21 cellular contexts compared by ENCODE assay signal in genomic region chr10:35206274-35206673, GRCh38.
"Had no signal": no experiment of that assay in that cellular context is flagged by ENCODE, and none has a peak within 500 bp of the region (broad histone marks: within the 10 kb centered on the region; RNA-seq: fewer than 3 reads in every experiment).

No MANE protein-coding gene starts in this region.

- H3K9me3 Mint-ChIP-seq: immature natural killer cell; memory B cell; natural killer cell; stimulated activated naive CD8-positive, alpha-beta T cell treated with anti-CD3 and anti-CD28 coated beads, Interleukin-15, amount 100 ng/mL, for 72 hours had no signal

- DNase-seq: dorsolateral prefrontal cortex; effector CD4-positive, alpha-beta T cell; hypothalamus; immature natural killer cell; islet precursor cell; kidney glomerular epithelial cell; left colon; natural killer cell; pancreas; stimulated activated CD4-positive, alpha-beta T cell treated with anti-CD3 and anti-CD28 coated beads, Interleukin-12 subunit alpha, Interleukin-12 subunit beta, amount 100 ng/mL, for 4 hours; stimulated activated CD4-positive, alpha-beta T cell treated with anti-CD3 and anti-CD28 coated beads, Interleukin-1b, Interleukin-23, amount 100 ng/mL, for 48 hours; stimulated activated CD4-positive, alpha-beta T cell treated with anti-CD3 and anti-CD28 coated beads, Interleukin-4, amount 100 ng/mL, for 1 hour; stimulated activated CD8-positive, alpha-beta memory T cell treated with anti-CD3 and anti-CD28 coated beads, Interleukin-4, amount 100 ng/mL, for 48 hours; stimulated activated naive CD4-positive, alpha-beta T cell; stimulated activated naive CD8-positive, alpha-beta T cell treated with anti-CD3 and anti-CD28 coated beads, Interleukin-15, amount 100 ng/mL, for 72 hours; transverse colon; upper lobe of right lung had no signal

- H3K4me3 Mint-ChIP-seq: memory B cell, natural killer cell had no signal

- H3K27me3 Mint-ChIP-seq: memory B cell; progenitor cell of endocrine pancreas; stimulated activated naive CD8-positive, alpha-beta T cell treated with anti-CD3 and anti-CD28 coated beads, Interleukin-15, amount 100 ng/mL, for 72 hours had no signal

- H3K36me3 Mint-ChIP-seq: natural killer cell had no signal

- H3K27ac Mint-ChIP-seq: memory B cell, natural killer cell, progenitor cell of endocrine pancreas had no signal

- FAIRE-seq: frontal cortex, pancreas had no signal

- ATAC-seq: left colon; natural killer cell; pancreas; sciatic nerve; stimulated activated naive CD8-positive, alpha-beta T cell treated with anti-CD3 and anti-CD28 coated beads, Interleukin-15, amount 100 ng/mL, for 72 hours; upper lobe of right lung had no signal
